In the genomic region with DNA sequence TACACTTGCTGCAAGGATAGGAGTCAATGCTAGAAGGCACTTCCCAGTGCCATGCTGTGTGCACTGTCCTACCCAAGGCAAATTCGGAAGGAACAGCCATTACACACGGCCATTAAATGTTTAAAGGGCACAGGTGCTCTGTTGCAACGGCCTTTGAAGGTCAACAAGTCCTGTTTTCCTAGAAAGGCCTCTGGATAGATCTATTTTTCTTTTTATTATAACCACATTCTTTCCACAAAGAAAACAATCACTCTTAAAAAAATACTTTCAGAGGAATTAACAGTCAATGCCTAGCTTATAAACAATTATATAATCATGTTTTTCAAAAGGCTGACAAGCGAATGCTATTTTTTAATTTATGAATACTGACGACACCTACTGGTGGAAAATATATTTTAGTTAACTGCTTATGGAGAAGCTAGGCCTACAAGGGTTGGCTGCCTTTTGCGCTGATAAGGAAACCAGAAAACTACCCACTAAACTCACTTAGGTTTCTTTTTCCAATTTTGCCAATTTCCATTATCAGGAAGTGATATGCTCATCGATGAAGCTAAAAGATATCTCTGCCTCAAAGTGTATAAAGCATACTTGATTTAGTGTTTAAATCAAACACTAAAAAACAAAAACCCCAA, we compare ENCODE assay signal across 1 cellular context.
TF ChIP-seq lines count a peak whose summit lies in the region.

No MANE protein-coding gene starts in this region.

TF ChIP-seq in H1, 55 proteins besides CTCF, POLR2A, EP300 and RAD21 (continued from another document):
- TF ChIP-seq SIRT6 (IDR thresholded peaks at IDR 0.05; ENCODE audit: low read length) (no peak), SP4 (IDR thresholded peaks at IDR 0.05; ENCODE audit: low read length) (no peak), TCF12 (IDR thresholded peaks at IDR 0.05; ENCODE audit: low read depth, low read length) (no peak), YY1 (IDR thresholded peaks at IDR 0.05; ENCODE audit: low read depth, low read length) (no peak), TAF7 (optimal IDR thresholded peaks at IDR 0.05; ENCODE audit: borderline replicate concordance, low read depth, low read length) (no peak), BCL11A (IDR thresholded peaks at IDR 0.05; ENCODE audit: low read depth in 2 of 2, low read length in 2 of 2) (no peak)
